Comparison of ENCODE assay signal across 8 cellular contexts in the genomic region with DNA sequence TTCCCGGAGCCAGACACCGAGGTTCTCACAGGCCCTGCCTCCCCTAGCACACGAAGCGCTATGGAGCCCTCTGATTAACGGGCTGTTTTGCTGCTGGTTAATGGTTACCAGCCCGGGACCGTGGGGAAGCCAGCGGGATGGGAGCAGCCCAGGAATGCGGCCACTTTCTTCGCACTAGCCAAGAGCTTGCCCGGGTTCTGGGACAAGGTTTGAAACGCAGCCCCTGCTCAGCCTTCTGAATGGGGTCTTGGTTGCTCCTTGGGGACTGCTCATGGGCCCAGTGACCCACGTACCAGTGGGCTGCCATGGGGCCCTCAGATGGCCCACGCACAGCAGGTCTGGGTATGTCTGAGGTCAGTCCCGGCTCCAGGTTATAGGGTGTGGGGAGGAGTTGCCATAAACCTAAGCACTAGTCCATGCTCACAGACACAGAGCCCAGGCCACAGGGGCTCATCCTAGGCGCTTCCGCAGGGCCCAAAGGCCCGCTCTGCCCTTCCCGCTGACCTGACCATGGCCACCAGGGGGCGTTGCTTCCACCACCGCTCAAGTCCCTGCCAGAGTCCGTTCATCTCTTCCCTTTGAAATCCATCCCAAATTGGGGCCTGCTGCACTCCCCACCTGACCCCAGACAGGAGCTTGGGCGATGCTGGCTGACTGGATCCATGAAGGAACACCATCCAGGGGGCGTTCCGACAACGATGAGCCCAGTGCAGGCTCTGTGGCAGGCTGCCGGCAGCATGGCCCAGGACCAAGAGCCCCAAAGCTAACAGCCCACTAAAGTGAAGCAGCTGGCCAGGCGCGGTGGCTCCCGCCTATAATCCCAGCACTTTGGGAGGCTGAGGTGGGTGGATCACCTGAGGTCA. TPM values are rescaled to one million over a fixed set of nuclear protein-coding genes. Genes with fewer than 3 reads are reported as not detected.
DNase-seq lines count a peak whose midpoint lies in the region; TF ChIP-seq lines count a peak whose summit lies in the region.

No MANE protein-coding gene starts in this region.

- WGBS in tibial nerve, 2 donors: 68 to 80% methylated on average over 15 to 27 of the region's 30 CpGs

- no peak overlapping the region for H3K4me3 Mint-ChIP-seq in neural crest cell

- peak overlapping the region in 2 of 4 donors; percentile 32 for H3K27ac ChIP-seq in tibial nerve

- H3K36me3 Mint-ChIP-seq in neural crest cell (ENCODE audit: low read depth): no peaks in the 10 kb centered on the region

- TF ChIP-seq EP300 in tibial nerve (IDR thresholded peaks at IDR 0.05): no peak

- no peak overlapping the region for H3K4me3 ChIP-seq in NT2/D1 (ENCODE audit: insufficient read length, low read depth)
- no peak overlapping the region for H3K4me3 ChIP-seq in tibial nerve

- DNase-seq in NCI-H2171 treated with DMSO at 0.1 percent for 48 hours (lab: John Stamatoyannopoulos, UW) (peak; percentile 18), NCI-H2171 (lab: John Stamatoyannopoulos, UW) (no peak), NT2/D1 (ENCODE audit: low read depth, low spot score) (peak; percentile 56), activated T-cell treated with anti-CD3 and anti-CD28 coated beads for 48 hours (ENCODE audit: low read depth) (peak; percentile 49), fibroblast of gingiva (ENCODE audit: low read depth) (peak; percentile 63), neural crest cell (ENCODE audit: low read depth, low spot score) (peak; percentile 78), tibial nerve (ENCODE audit: low spot score in 2 of 2) (peak; percentile 43 to 68), NCI-H2107 treated with DMSO at 0.1 percent for 48 hours (lab: John Stamatoyannopoulos, UW; ENCODE audit: unreplicated experiment) (no peak)

- no peaks in the 10 kb centered on the region for H3K27me3 ChIP-seq in NT2/D1 (ENCODE audit: insufficient read depth, insufficient read length)
- no peaks in the 10 kb centered on the region for H3K27me3 ChIP-seq in tibial nerve

- TF ChIP-seq POLR2A in tibial nerve (IDR thresholded peaks at IDR 0.05): no peak

- TF ChIP-seq CTCF in neural crest cell (conservative IDR thresholded peaks at IDR 0.05): peak; percentile 81
- TF ChIP-seq CTCF in tibial nerve (IDR thresholded peaks at IDR 0.05): peak; percentile 64 to 81 (median 79)

- no peak overlapping the region for H3K27ac Mint-ChIP-seq in neural crest cell (ENCODE audit: unreplicated experiment)

- no peaks in the 10 kb centered on the region for H3K27me3 Mint-ChIP-seq in neural crest cell (ENCODE audit: low read depth)

- peak overlapping the region; percentile 47 for H3K9ac ChIP-seq in NT2/D1 (ENCODE audit: insufficient read length, low read depth)

- H3K36me3 ChIP-seq in NT2/D1 (ENCODE audit: insufficient read depth, insufficient read length, low read length) (peaks cover 50% of the 10 kb centered on the region), tibial nerve (peaks cover 0 to 20% (median 0%) of the 10 kb centered on the region in 3 donors)

- H3K4me1 ChIP-seq in NT2/D1 (ENCODE audit: insufficient read depth, insufficient read length) (peaks cover 26% of the 10 kb centered on the region), tibial nerve (peaks cover 0 to 70% (median 32%) of the 10 kb centered on the region in 4 donors)

- H3K9me3 Mint-ChIP-seq in neural crest cell: no peaks in the 10 kb centered on the region

- no peaks in the 10 kb centered on the region for H3K4me1 Mint-ChIP-seq in neural crest cell

- H3K9me3 ChIP-seq in NT2/D1 (ENCODE audit: insufficient read depth, low read length): no peaks in the 10 kb centered on the region
- no peaks in the 10 kb centered on the region for H3K9me3 ChIP-seq in tibial nerve

RNA-seq across cellular contexts. Expression of gene ISYNA1, which starts 31.5 kb away (rescaled TPM):
- 251 and 254 TPM in 2 replicates for total RNA-seq in neural crest cell
- total RNA-seq in tibial nerve: 10 to 100 TPM; 43.5 to 82.2 (median 52.4) TPM

RNA-seq across cellular contexts. Expression of gene SSBP4, which starts 50.3 kb away (rescaled TPM):
- total RNA-seq in neural crest cell (68.0 and 71.8 TPM in 2 replicates), tibial nerve (100 to 1,000 TPM in 1 of 4 donors, 10 to 100 TPM in 3; 67.4 to 172 (median 84.2) TPM)

RNA-seq across cellular contexts. Expression of gene ELL, which starts 52.4 kb away (rescaled TPM):
- 11.1 and 14.2 TPM in 2 replicates for total RNA-seq in neural crest cell
- total RNA-seq in tibial nerve: 10 to 100 TPM; 13.8 to 45.9 (median 26.0) TPM

Comparison
In these comparisons a context has a peak if more than half of its experiments do, and no peak if none do; other contexts are left out.
1. DNase-seq: peak in NCI-H2171 treated with DMSO at 0.1 percent for 48 hours (single experiment), NT2/D1 (single experiment), activated T-cell treated with anti-CD3 and anti-CD28 coated beads for 48 hours (single experiment), fibroblast of gingiva (single experiment), neural crest cell (single experiment) and tibial nerve (2 of 2); none in NCI-H2171 (single experiment) and NCI-H2107 treated with DMSO at 0.1 percent for 48 hours (single experiment).